Comparison of ENCODE assay signal across 10 cellular contexts in genomic region chr15:90982135-90982534, GRCh38. TPM values are rescaled to one million over a fixed set of nuclear protein-coding genes. Genes with fewer than 3 reads are reported as not detected.
DNase-seq lines count a peak whose midpoint lies in the region; ATAC-seq and TF ChIP-seq lines count a peak whose summit lies in the region.
"Had no signal": no experiment of that assay in that cellular context is flagged by ENCODE, and none has a peak within 500 bp of the region (broad histone marks: within the 10 kb centered on the region; RNA-seq: fewer than 3 reads in every experiment).

No MANE protein-coding gene starts in this region.

- H3K4me3 Mint-ChIP-seq in stimulated activated naive CD8-positive, alpha-beta T cell treated with anti-CD3 and anti-CD28 coated beads, Interleukin-15, amount 100 ng/mL, for 72 hours = no peak overlapping the region
- H3K4me3 Mint-ChIP-seq in T-helper 1 cell treated with Interleukin-12 subunit alpha and Interleukin-12 subunit beta and Interleukin-4 antibody, amounts not matched to agents 30 μg/mL and 1 μg/mL, for 36 hours = no peak overlapping the region
- no peak overlapping the region for H3K4me3 Mint-ChIP-seq in glutamatergic neuron (ENCODE audit: unreplicated experiment)
- no peak overlapping the region for H3K4me3 Mint-ChIP-seq in endothelial cell (ENCODE audit: unreplicated experiment)
- no peak overlapping the region for H3K4me3 Mint-ChIP-seq in WTC11
- H3K4me3 Mint-ChIP-seq: CD8-positive, alpha-beta T cell; stimulated activated naive CD8-positive, alpha-beta T cell treated with anti-CD3 and anti-CD28 coated beads, Interleukin-15, Interleukin-2, amounts not matched to agents 100 ng/mL and 50 ng/mL, for 24 hours had no signal

- H3K36me3 Mint-ChIP-seq in T-helper 1 cell treated with Interleukin-12 subunit alpha and Interleukin-12 subunit beta and Interleukin-4 antibody, amounts not matched to agents 30 μg/mL and 1 μg/mL, for 36 hours (ENCODE audit: low read depth) = peaks cover 55% of the 10 kb centered on the region
- H3K36me3 Mint-ChIP-seq in glutamatergic neuron (ENCODE audit: unreplicated experiment) (no peaks in the 10 kb centered on the region), endothelial cell (ENCODE audit: low read depth, unreplicated experiment) (peaks cover 7% of the 10 kb centered on the region), WTC11 (peaks cover 66% of the 10 kb centered on the region)

- TF ChIP-seq CTCF in glutamatergic neuron (IDR thresholded peaks at IDR 0.05; ENCODE audit: partially characterized antibody, unreplicated experiment) = no peak
- no peak for TF ChIP-seq CTCF in endothelial cell (IDR thresholded peaks at IDR 0.05; ENCODE audit: unreplicated experiment)
- TF ChIP-seq CTCF in WTC11 (IDR thresholded peaks at IDR 0.05) = no peak

- peaks cover 5% of the 10 kb centered on the region for H3K4me1 Mint-ChIP-seq in stimulated activated naive CD8-positive, alpha-beta T cell treated with anti-CD3 and anti-CD28 coated beads, Interleukin-15, amount 100 ng/mL, for 72 hours
- H3K4me1 Mint-ChIP-seq in T-helper 1 cell treated with Interleukin-12 subunit alpha and Interleukin-12 subunit beta and Interleukin-4 antibody, amounts not matched to agents 30 μg/mL and 1 μg/mL, for 36 hours (ENCODE audit: low read depth) = peaks cover 32% of the 10 kb centered on the region
- H3K4me1 Mint-ChIP-seq in glutamatergic neuron (ENCODE audit: low read depth, unreplicated experiment) (no peaks in the 10 kb centered on the region), endothelial cell (ENCODE audit: unreplicated experiment) (peaks cover 4% of the 10 kb centered on the region), WTC11 (no peaks in the 10 kb centered on the region)

- DNase-seq in stimulated activated naive CD8-positive, alpha-beta T cell treated with anti-CD3 and anti-CD28 coated beads, Interleukin-15, amount 100 ng/mL, for 72 hours = no peak
- DNase-seq in stimulated activated naive CD8-positive, alpha-beta T cell treated with anti-CD3 and anti-CD28 coated beads, Interleukin-15, Interleukin-2, amounts not matched to agents 100 U/mL and 50 U/mL, for 24 hours = no peak
- DNase-seq in glutamatergic neuron (no peak), HPDE6-E6E7 (ENCODE audit: extremely low spot score) (no peak), endothelial cell (ENCODE audit: low spot score) (no peak), WTC11 (ENCODE audit: low spot score) (no peak)
- DNase-seq: CD8-positive, alpha-beta T cell had no signal

- POLR2A ChIA-PET in WTC11 (lab: Charles Lee) = no interaction called here

- no peaks in the 10 kb centered on the region for H3K27me3 Mint-ChIP-seq in stimulated activated naive CD8-positive, alpha-beta T cell treated with anti-CD3 and anti-CD28 coated beads, Interleukin-15, amount 100 ng/mL, for 72 hours
- no peaks in the 10 kb centered on the region for H3K27me3 Mint-ChIP-seq in T-helper 1 cell treated with Interleukin-12 subunit alpha and Interleukin-12 subunit beta and Interleukin-4 antibody, amounts not matched to agents 30 μg/mL and 1 μg/mL, for 36 hours (ENCODE audit: low read depth)
- H3K27me3 Mint-ChIP-seq in glutamatergic neuron (ENCODE audit: unreplicated experiment) (peaks cover 2% of the 10 kb centered on the region), endothelial cell (ENCODE audit: unreplicated experiment) (peaks cover 2% of the 10 kb centered on the region), WTC11 (ENCODE audit: low read depth) (no peaks in the 10 kb centered on the region)
- H3K27me3 Mint-ChIP-seq: stimulated activated naive CD8-positive, alpha-beta T cell treated with anti-CD3 and anti-CD28 coated beads, Interleukin-15, Interleukin-2, amounts not matched to agents 100 ng/mL and 50 ng/mL, for 24 hours had no signal

- H3K27ac Mint-ChIP-seq in stimulated activated naive CD8-positive, alpha-beta T cell treated with anti-CD3 and anti-CD28 coated beads, Interleukin-15, amount 100 ng/mL, for 72 hours = peak overlapping the region in 1 of 2 donors; percentile 14
- peak overlapping the region; percentile 73 for H3K27ac Mint-ChIP-seq in T-helper 1 cell treated with Interleukin-12 subunit alpha and Interleukin-12 subunit beta and Interleukin-4 antibody, amounts not matched to agents 30 μg/mL and 1 μg/mL, for 36 hours
- H3K27ac Mint-ChIP-seq in glutamatergic neuron (ENCODE audit: unreplicated experiment) = no peak overlapping the region
- H3K27ac Mint-ChIP-seq in endothelial cell (ENCODE audit: unreplicated experiment) = no peak overlapping the region
- no peak overlapping the region for H3K27ac Mint-ChIP-seq in WTC11
- H3K27ac Mint-ChIP-seq: CD8-positive, alpha-beta T cell; stimulated activated naive CD8-positive, alpha-beta T cell treated with anti-CD3 and anti-CD28 coated beads, Interleukin-15, Interleukin-2, amounts not matched to agents 100 ng/mL and 50 ng/mL, for 24 hours had no signal

- CTCF ChIA-PET in WTC11 (lab: Charles Lee) = no interaction called here

- no peaks in the 10 kb centered on the region for H3K9me3 Mint-ChIP-seq in stimulated activated naive CD8-positive, alpha-beta T cell treated with anti-CD3 and anti-CD28 coated beads, Interleukin-15, amount 100 ng/mL, for 72 hours
- no peaks in the 10 kb centered on the region for H3K9me3 Mint-ChIP-seq in T-helper 1 cell treated with Interleukin-12 subunit alpha and Interleukin-12 subunit beta and Interleukin-4 antibody, amounts not matched to agents 30 μg/mL and 1 μg/mL, for 36 hours
- H3K9me3 Mint-ChIP-seq in glutamatergic neuron (ENCODE audit: unreplicated experiment) (peaks cover 1% of the 10 kb centered on the region), endothelial cell (ENCODE audit: unreplicated experiment) (no peaks in the 10 kb centered on the region), WTC11 (no peaks in the 10 kb centered on the region)
- H3K9me3 Mint-ChIP-seq: CD8-positive, alpha-beta T cell; stimulated activated naive CD8-positive, alpha-beta T cell treated with anti-CD3 and anti-CD28 coated beads, Interleukin-15, Interleukin-2, amounts not matched to agents 100 ng/mL and 50 ng/mL, for 24 hours had no signal

- peak; percentile 53 for ATAC-seq in stimulated activated naive CD8-positive, alpha-beta T cell treated with anti-CD3 and anti-CD28 coated beads, Interleukin-15, amount 100 ng/mL, for 72 hours
- no peak for ATAC-seq in stimulated activated naive CD8-positive, alpha-beta T cell treated with anti-CD3 and anti-CD28 coated beads, Interleukin-15, Interleukin-2, amounts not matched to agents 100 U/mL and 50 U/mL, for 24 hours
- ATAC-seq in HG03095 (IDR thresholded peaks at IDR 0.05; ENCODE audit: unreplicated experiment) (peak; percentile 29), WTC11 (no peak)
- ATAC-seq: CD8-positive, alpha-beta T cell had no signal

TF ChIP-seq in WTC11, 78 proteins besides CTCF, POLR2A, EP300 and RAD21:
- TF ChIP-seq TP53 (CRISPR knock-in tag; IDR thresholded peaks at IDR 0.05) = no peak
- TF ChIP-seq IRF2 (CRISPR knock-in tag; IDR thresholded peaks at IDR 0.05; ENCODE audit: borderline replicate concordance, low read depth) = no peak
- TF ChIP-seq JUN (CRISPR knock-in tag; IDR thresholded peaks at IDR 0.05) = no peak
- no peak for TF ChIP-seq E2F5 (CRISPR knock-in tag; IDR thresholded peaks at IDR 0.05)
- TF ChIP-seq ZNF396 (CRISPR knock-in tag; IDR thresholded peaks at IDR 0.05; ENCODE audit: borderline replicate concordance) = no peak
- TF ChIP-seq ESRRA (CRISPR knock-in tag; IDR thresholded peaks at IDR 0.05; ENCODE audit: borderline replicate concordance) = no peak
- no peak for TF ChIP-seq PRRX2 (CRISPR knock-in tag; IDR thresholded peaks at IDR 0.05)
TF ChIP-seq in WTC11: peak in this region for 0.

RNA-seq across cellular contexts. Expression of gene PRC1, which starts 12.2 kb away (rescaled TPM):
- total RNA-seq in glutamatergic neuron (ENCODE audit: unreplicated experiment) (42.5 TPM), endothelial cell (ENCODE audit: unreplicated experiment) (19.5 TPM), WTC11 (2021) (114 to 130 TPM (median 121 TPM) in 3 replicates)

RNA-seq across cellular contexts. Expression of gene RCCD1, which starts 27.5 kb away (rescaled TPM):
- total RNA-seq in glutamatergic neuron (ENCODE audit: unreplicated experiment) = 11.5 TPM
- 5.2 TPM for total RNA-seq in endothelial cell (ENCODE audit: unreplicated experiment)
- 26.1 to 31.9 TPM (median 27.8 TPM) in 3 replicates for total RNA-seq in WTC11 (2021)

RNA-seq across cellular contexts. Expression of gene VPS33B, which starts 40.3 kb away (rescaled TPM):
- total RNA-seq in glutamatergic neuron (ENCODE audit: unreplicated experiment) (31.7 TPM), endothelial cell (ENCODE audit: unreplicated experiment) (16.0 TPM), WTC11 (2021) (18.1 to 21.1 TPM (median 20.7 TPM) in 3 replicates)

RNA-seq across cellular contexts. Expression of gene UNC45A, which starts 47.0 kb away (rescaled TPM):
- total RNA-seq in glutamatergic neuron (ENCODE audit: unreplicated experiment) (65.1 TPM), endothelial cell (ENCODE audit: unreplicated experiment) (102 TPM), WTC11 (2021) (92.1 to 102 TPM (median 101 TPM) in 3 replicates)

RNA-seq across cellular contexts. Expression of gene HDDC3, which starts 49.8 kb away (rescaled TPM):
- 10.7 TPM for total RNA-seq in glutamatergic neuron (ENCODE audit: unreplicated experiment)
- 14.5 TPM for total RNA-seq in endothelial cell (ENCODE audit: unreplicated experiment)
- 16.4 to 23.6 TPM (median 21.7 TPM) in 3 replicates for total RNA-seq in WTC11 (2021)

Comparison
In these comparisons a context has a peak if more than half of its experiments do, and no peak if none do; other contexts are left out.
1. ATAC-seq: peak in stimulated activated naive CD8-positive, alpha-beta T cell treated with anti-CD3 and anti-CD28 coated beads, Interleukin-15, amount 100 ng/mL, for 72 hours (single experiment) and HG03095 (single experiment); none in stimulated activated naive CD8-positive, alpha-beta T cell treated with anti-CD3 and anti-CD28 coated beads, Interleukin-15, Interleukin-2, amounts not matched to agents 100 U/mL and 50 U/mL, for 24 hours (single experiment) and WTC11 (single experiment).